Comparison of ENCODE assay signal across 9 cellular contexts in the genomic region with DNA sequence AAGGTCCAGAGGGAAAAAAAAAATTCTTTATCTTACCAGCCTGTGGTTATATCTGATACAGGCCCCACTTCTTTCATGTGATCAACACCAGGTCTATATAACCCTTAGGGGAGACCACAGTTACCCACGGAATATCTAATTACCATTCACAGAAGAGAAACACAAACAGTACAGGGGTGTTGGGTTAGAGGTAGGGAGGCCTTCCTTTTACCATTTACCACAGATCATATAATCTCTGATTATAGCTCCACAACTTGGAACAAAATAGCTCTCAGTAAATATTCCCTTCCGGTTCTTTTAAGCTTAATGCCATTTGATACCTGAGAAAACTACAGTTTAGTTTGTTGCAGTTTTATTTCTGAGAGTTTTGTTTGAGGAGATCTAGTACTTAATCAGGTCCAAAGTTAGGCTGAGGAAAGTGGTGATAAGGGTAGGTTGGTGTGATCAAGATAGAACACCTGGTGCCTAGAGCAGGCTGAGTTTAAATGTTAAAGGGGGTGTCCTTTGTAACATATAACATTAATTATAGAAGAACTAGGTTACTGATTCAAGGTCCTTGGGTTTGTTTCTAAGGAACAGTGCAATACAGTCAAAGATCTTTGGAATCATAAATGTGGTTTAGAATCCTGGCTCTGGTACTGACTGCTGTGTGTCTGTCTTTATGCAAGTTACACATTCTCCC. TPM values are rescaled to one million over a fixed set of nuclear protein-coding genes. Genes with fewer than 3 reads are reported as not detected.
DNase-seq lines count a peak whose midpoint lies in the region; ATAC-seq and TF ChIP-seq lines count a peak whose summit lies in the region.
"Had no signal": no experiment of that assay in that cellular context is flagged by ENCODE, and none has a peak within 500 bp of the region (broad histone marks: within the 10 kb centered on the region; RNA-seq: fewer than 3 reads in every experiment).

No MANE protein-coding gene starts in this region.

- no peak for TF ChIP-seq CTCF in CD14-positive monocyte (IDR thresholded peaks at IDR 0.05)

- peaks cover 0 to 3% of the 10 kb centered on the region in 2 donors for H3K36me3 Mint-ChIP-seq in CD14-positive monocyte
- H3K36me3 Mint-ChIP-seq in IgD-negative memory B cell, result peaks cover 1% of the 10 kb centered on the region
- H3K36me3 Mint-ChIP-seq in activated naive CD8-positive, alpha-beta T cell treated with anti-CD3 and anti-CD28 coated beads for 36 hours, result peaks cover 6% of the 10 kb centered on the region

- H3K27me3 Mint-ChIP-seq in CD14-positive monocyte (ENCODE audit: low read depth in 3 of 3), result no peaks in the 10 kb centered on the region
- no peaks in the 10 kb centered on the region for H3K27me3 Mint-ChIP-seq in IgD-negative memory B cell
- no peaks in the 10 kb centered on the region for H3K27me3 Mint-ChIP-seq in activated naive CD8-positive, alpha-beta T cell treated with anti-CD3 and anti-CD28 coated beads for 36 hours

- H3K4me1 Mint-ChIP-seq in CD14-positive monocyte, result peaks cover 39% of the 10 kb centered on the region
- H3K4me1 Mint-ChIP-seq in IgD-negative memory B cell, result peaks cover 32 to 55% (median 52%) of the 10 kb centered on the region in 3 donors
- peaks cover 60% of the 10 kb centered on the region for H3K4me1 Mint-ChIP-seq in activated naive CD8-positive, alpha-beta T cell treated with anti-CD3 and anti-CD28 coated beads for 36 hours

- peaks cover 19 to 30% of the 10 kb centered on the region in 2 donors for H3K4me1 ChIP-seq in mucosa of rectum (ENCODE audit: control insufficient read depth in 2 of 2, insufficient read depth in 2 of 2, low read length in 2 of 2)

- H3K36me3 ChIP-seq in mucosa of rectum (ENCODE audit: control insufficient read depth in 2 of 2, insufficient read depth in 2 of 2, low read length in 2 of 2), result no peaks in the 10 kb centered on the region

- DNase-seq in CD14-positive monocyte (ENCODE audit: low spot score), result no peak
- no peak for DNase-seq in activated naive CD8-positive, alpha-beta T cell treated with anti-CD3 and anti-CD28 coated beads for 36 hours
- no peak for DNase-seq in mucosa of gallbladder (ENCODE audit: low spot score)
- DNase-seq in nucleus accumbens (lab: John Stamatoyannopoulos, UW), result no peak
- no peak for DNase-seq in DMS114 treated with DMSO at 0.1 percent for 48 hours (lab: John Stamatoyannopoulos, UW; ENCODE audit: unreplicated experiment)
- DNase-seq: stimulated activated CD4-positive, alpha-beta T cell treated with anti-CD3 and anti-CD28 coated beads, Interleukin-4, amount 100 ng/mL, for 1 hour had no signal

- intact Hi-C loops in CD14-positive monocyte (cut with micrococcal nuclease), result no loop called here

- H3K27me3 ChIP-seq in mucosa of rectum (ENCODE audit: control insufficient read depth in 2 of 2, insufficient read depth in 2 of 2, low read length in 2 of 2), result no peaks in the 10 kb centered on the region

- H3K4me3 ChIP-seq in mucosa of rectum (ENCODE audit: low read length in 2 of 2), result peak overlapping the region in 1 of 2 donors; percentile 53

- H3K9me3 Mint-ChIP-seq in CD14-positive monocyte (no peaks in the 10 kb centered on the region), IgD-negative memory B cell (no peaks in the 10 kb centered on the region)
- no peaks in the 10 kb centered on the region for H3K9me3 Mint-ChIP-seq in activated naive CD8-positive, alpha-beta T cell treated with anti-CD3 and anti-CD28 coated beads for 36 hours

- no peak for ATAC-seq in HG03139 (IDR thresholded peaks at IDR 0.05; ENCODE audit: unreplicated experiment)

- H3K27ac ChIP-seq in mucosa of rectum (ENCODE audit: low read depth in 2 of 2, low read length in 2 of 2), result peak overlapping the region; percentile 76 to 81

- H3K4me3 Mint-ChIP-seq in CD14-positive monocyte (no peak overlapping the region), IgD-negative memory B cell (peak overlapping the region; percentile 59 to 94 (median 82))
- H3K4me3 Mint-ChIP-seq in activated naive CD8-positive, alpha-beta T cell treated with anti-CD3 and anti-CD28 coated beads for 36 hours, result peak overlapping the region; percentile 64

- H3K27ac Mint-ChIP-seq in CD14-positive monocyte (peak overlapping the region; percentile 84 to 91 (median 88)), IgD-negative memory B cell (peak overlapping the region; percentile 51 to 96 (median 64))
- peak overlapping the region; percentile 81 for H3K27ac Mint-ChIP-seq in activated naive CD8-positive, alpha-beta T cell treated with anti-CD3 and anti-CD28 coated beads for 36 hours

- H3K9ac ChIP-seq in mucosa of rectum (ENCODE audit: low read depth in 1 of 2, low read length in 2 of 2), result peak overlapping the region; percentile 31 to 36

- no peaks in the 10 kb centered on the region for H3K9me3 ChIP-seq in mucosa of rectum (ENCODE audit: control insufficient read depth in 2 of 2, low read length in 2 of 2)

RNA-seq across cellular contexts. Expression of a gene that starts 14.1 kb away (rescaled TPM):
- polyA plus RNA-seq in CD14-positive monocyte (10 to 100 TPM; 11.3 to 18.9 TPM), IgD-negative memory B cell (78.9 TPM)
- total RNA-seq in activated naive CD8-positive, alpha-beta T cell treated with anti-CD3 and anti-CD28 coated beads for 36 hours, result 10 to 100 TPM; 77.1 to 86.7 TPM
- total RNA-seq in mucosa of gallbladder, result 71.7 TPM

Comparison
In these comparisons a context has a peak if more than half of its experiments do, and no peak if none do; other contexts are left out.
1. H3K4me3 Mint-ChIP-seq: peak in IgD-negative memory B cell (4 of 4) and activated naive CD8-positive, alpha-beta T cell treated with anti-CD3 and anti-CD28 coated beads for 36 hours (single experiment); none in CD14-positive monocyte (0 of 2).
2. Peak in every context shown above with its lines, with median percentiles within 50 percentile points of each other: H3K27ac Mint-ChIP-seq.